In genomic region chr1:11772458-11772857, GRCh38 we compare ENCODE assay signal across 1 cellular context.
TF ChIP-seq lines count a peak whose summit lies in the region.

No MANE protein-coding gene starts in this region.

TF ChIP-seq in IMR-90, 13 proteins besides CTCF, POLR2A, EP300 and RAD21 (continued from another document):
- TF ChIP-seq, protein P1, sequence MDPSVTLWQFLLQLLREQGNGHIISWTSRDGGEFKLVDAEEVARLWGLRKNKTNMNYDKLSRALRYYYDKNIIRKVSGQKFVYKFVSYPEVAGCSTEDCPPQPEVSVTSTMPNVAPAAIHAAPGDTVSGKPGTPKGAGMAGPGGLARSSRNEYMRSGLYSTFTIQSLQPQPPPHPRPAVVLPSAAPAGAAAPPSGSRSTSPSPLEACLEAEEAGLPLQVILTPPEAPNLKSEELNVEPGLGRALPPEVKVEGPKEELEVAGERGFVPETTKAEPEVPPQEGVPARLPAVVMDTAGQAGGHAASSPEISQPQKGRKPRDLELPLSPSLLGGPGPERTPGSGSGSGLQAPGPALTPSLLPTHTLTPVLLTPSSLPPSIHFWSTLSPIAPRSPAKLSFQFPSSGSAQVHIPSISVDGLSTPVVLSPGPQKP (IDR thresholded peaks at IDR 0.05; ENCODE audit: borderline replicate concordance, low read depth, low read length) = no peak
- no peak for TF ChIP-seq RFX5 (IDR thresholded peaks at IDR 0.05; ENCODE audit: low read depth, low read length)
- TF ChIP-seq BHLHE40 (IDR thresholded peaks at IDR 0.05; ENCODE audit: low read depth, low read length) = no peak
- TF ChIP-seq CHD1 (IDR thresholded peaks at IDR 0.05; ENCODE audit: low read depth, low read length) = no peak
- TF ChIP-seq, protein P2, sequence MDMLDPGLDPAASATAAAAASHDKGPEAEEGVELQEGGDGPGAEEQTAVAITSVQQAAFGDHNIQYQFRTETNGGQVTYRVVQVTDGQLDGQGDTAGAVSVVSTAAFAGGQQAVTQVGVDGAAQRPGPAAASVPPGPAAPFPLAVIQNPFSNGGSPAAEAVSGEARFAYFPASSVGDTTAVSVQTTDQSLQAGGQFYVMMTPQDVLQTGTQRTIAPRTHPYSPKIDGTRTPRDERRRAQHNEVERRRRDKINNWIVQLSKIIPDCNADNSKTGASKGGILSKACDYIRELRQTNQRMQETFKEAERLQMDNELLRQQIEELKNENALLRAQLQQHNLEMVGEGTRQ (IDR thresholded peaks at IDR 0.05; ENCODE audit: low read depth, low read length) = no peak
- no peak for TF ChIP-seq SMC3 (IDR thresholded peaks at IDR 0.05; ENCODE audit: low read depth, low read length)
- TF ChIP-seq MXI1 (IDR thresholded peaks at IDR 0.05; ENCODE audit: borderline replicate concordance, low read depth, low read length) = no peak
- TF ChIP-seq RCOR1 (IDR thresholded peaks at IDR 0.05; ENCODE audit: insufficient replicate concordance, low read length) = no peak
- TF ChIP-seq CEBPB (IDR thresholded peaks at IDR 0.05; ENCODE audit: low read depth, low read length) = no peak
- no peak for TF ChIP-seq FOS (IDR thresholded peaks at IDR 0.05; ENCODE audit: low read depth, low read length)
TF ChIP-seq in IMR-90: peak in this region for 0.
